13 cellular contexts compared by ENCODE assay signal in the genomic region with DNA sequence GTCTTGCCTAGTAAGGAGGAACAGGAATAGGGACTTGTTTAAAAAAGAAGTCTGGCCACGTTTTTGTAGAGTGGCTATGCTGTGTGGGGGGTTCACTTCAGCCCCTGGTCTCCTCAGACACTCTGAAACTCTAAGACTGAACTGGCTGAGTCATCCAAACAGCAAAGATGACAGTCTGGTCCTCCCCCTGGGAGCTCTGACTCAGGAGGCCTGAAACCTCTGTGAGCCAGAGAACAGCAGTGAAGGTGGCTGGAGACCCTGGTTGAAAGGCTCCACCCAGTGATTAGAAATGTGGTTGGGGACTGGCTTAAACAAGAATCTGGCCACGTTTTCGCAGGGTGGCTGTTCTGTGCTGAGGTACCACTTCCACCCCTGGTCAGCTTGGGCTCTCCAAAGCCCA. TPM values are rescaled to one million over a fixed set of nuclear protein-coding genes. Genes with fewer than 3 reads are reported as not detected.
"Had no signal": no experiment of that assay in that cellular context is flagged by ENCODE, and none has a peak within 500 bp of the region (broad histone marks: within the 10 kb centered on the region; RNA-seq: fewer than 3 reads in every experiment).

No MANE protein-coding gene starts in this region.

RNA-seq across cellular contexts. Expression of a gene that starts 32.7 kb away (rescaled TPM):
- total RNA-seq: fibroblast of lung; foreskin keratinocyte; glomerular endothelial cell; kidney; left lobe of liver; lower lobe of right lung; mesenteric fat pad; mucosa of gallbladder; naive thymus-derived CD4-positive, alpha-beta T cell; neural crest cell; occipital lobe; skeletal muscle tissue; ureter had no signal
- polyA plus RNA-seq: fibroblast of lung; foreskin keratinocyte; naive thymus-derived CD4-positive, alpha-beta T cell had no signal
